ENCODE assay signal across 20 cellular contexts in the genomic region with DNA sequence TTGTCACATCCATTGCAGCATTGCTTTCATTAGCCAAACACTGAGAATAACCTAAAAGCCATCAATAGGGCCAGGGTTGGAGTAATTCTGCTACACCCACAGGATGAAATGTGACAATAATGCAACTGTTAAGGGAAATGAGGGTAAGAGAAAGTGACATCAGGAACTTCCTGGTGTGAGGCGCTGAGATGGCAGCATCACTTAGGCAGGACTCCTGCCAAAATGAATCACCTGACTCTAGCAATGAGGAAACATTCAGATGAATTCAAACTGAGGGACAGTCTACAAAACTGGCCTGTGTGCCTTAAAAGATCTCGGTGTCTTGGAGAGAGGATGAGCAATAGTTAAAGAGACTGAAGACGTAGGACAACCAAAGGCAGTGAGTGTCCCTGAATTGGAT.
DNase-seq lines count a peak whose midpoint lies in the region; ATAC-seq and TF ChIP-seq lines count a peak whose summit lies in the region.
"Had no signal": no experiment of that assay in that cellular context is flagged by ENCODE, and none has a peak within 500 bp of the region (broad histone marks: within the 10 kb centered on the region; RNA-seq: fewer than 3 reads in every experiment).

No MANE protein-coding gene starts in this region.

- POLR2A ChIA-PET in PC-9 (lab: Charles Lee; ENCODE audit: unreplicated experiment), result no interaction called here

- no peak for TF ChIP-seq CTCF in PC-9 (conservative IDR thresholded peaks at IDR 0.05)
- no peak for TF ChIP-seq CTCF in fibroblast of the aortic adventitia (IDR thresholded peaks at IDR 0.05; ENCODE audit: insufficient read depth, low read length)

- no peaks in the 10 kb centered on the region for H4K20me1 ChIP-seq in PC-9 (ENCODE audit: insufficient read depth)

- H3F3A ChIP-seq in PC-9 (ENCODE audit: insufficient read depth, low read depth), result peaks cover 3% of the 10 kb centered on the region; the same call in 1 of the 2 replicates

- no peaks in the 10 kb centered on the region for H3K9me2 ChIP-seq in PC-9 (ENCODE audit: insufficient read depth)

- CTCF ChIA-PET in PC-9 (lab: Charles Lee), result interaction anchor here (0.6 kb wide), 1 partner anchor 162 kb away, joined by 6 read pairs; no protein-coding TSS in a partner anchor

- peak; percentile 11 for DNase-seq in NCI-H2107 (lab: John Stamatoyannopoulos, UW)
- no peak for DNase-seq in NCI-H2107 treated with DMSO at 0.1 percent for 48 hours (lab: John Stamatoyannopoulos, UW; ENCODE audit: unreplicated experiment)
- peak; percentile 55 to 82 for DNase-seq in PC-9
- peak; percentile 2 for DNase-seq in fibroblast of the aortic adventitia (ENCODE audit: low read depth)
- DNase-seq in Right ventricle myocardium inferior (ENCODE audit: missing footprints), result no peak
- DNase-seq in activated CD4-positive, alpha-beta T cell treated with anti-CD3 and anti-CD28 coated beads for 48 hours, result no peak
- DNase-seq: 8988T; activated CD4-positive, alpha-beta T cell treated with anti-CD3 and anti-CD28 coated beads, Interleukin-2, amount 50 U/mL, for 48 hours; activated T-cell treated with anti-CD3 and anti-CD28 coated beads, Interleukin-2, amount 50 U/mL, for 48 hours; CD4-positive, alpha-beta memory T cell; GDM1; glutamatergic neuron; HFFc6; NCI-H1048; stimulated activated CD4-positive, alpha-beta T cell treated with anti-CD3 and anti-CD28 coated beads, Interleukin-4, amount 100 ng/mL, for 4 hours had no signal

- peak overlapping the region; percentile 11 for H3K4me2 ChIP-seq in PC-9

- H2AFZ ChIP-seq in PC-9, result no peak overlapping the region

- no TSS peak for BruUV-seq in PC-9 (replicated peaks; lab: Mats Ljungman, UMichigan)

- no peak overlapping the region for H3K27ac ChIP-seq in PC-9
- H3K27ac ChIP-seq: thoracic aorta had no signal

- H3K9me3 ChIP-seq in PC-9 (ENCODE audit: insufficient read depth, low read depth), result no peaks in the 10 kb centered on the region
- H3K9me3 ChIP-seq: thoracic aorta had no signal

- no peaks in the 10 kb centered on the region for H3K79me2 ChIP-seq in PC-9 (ENCODE audit: low read depth)

- intact Hi-C loops in PC-9 (cut with micrococcal nuclease; ENCODE audit: unreplicated experiment), result no loop called here
- intact Hi-C loops in Right ventricle myocardium inferior (cut with DNase I), result no loop called here

- H3K36me3 ChIP-seq in PC-9 (ENCODE audit: low read depth), result no peaks in the 10 kb centered on the region
- H3K36me3 ChIP-seq: thoracic aorta had no signal

- ATAC-seq in Right ventricle myocardium inferior (no peak), HG03025 (IDR thresholded peaks at IDR 0.05; ENCODE audit: low FRiP score, unreplicated experiment) (no peak), HG02885 (IDR thresholded peaks at IDR 0.05; ENCODE audit: poor library complexity, unreplicated experiment) (no peak)
- ATAC-seq: HepG2, sciatic nerve had no signal

- H3K4me3 ChIP-seq in PC-9, result no peak overlapping the region
- H3K4me3 ChIP-seq in fibroblast of the aortic adventitia (ENCODE audit: low read depth, low read length), result no peak overlapping the region
- H3K4me3 ChIP-seq: thoracic aorta had no signal

- H3K27me3 ChIP-seq in PC-9 (ENCODE audit: insufficient read depth, low read depth), result no peaks in the 10 kb centered on the region

- peaks cover 14% of the 10 kb centered on the region for H3K4me1 ChIP-seq in PC-9 (replicated peaks; ENCODE audit: insufficient read depth)

Comparison
In these comparisons a context has a peak if more than half of its experiments do, and no peak if none do; other contexts are left out.
1. DNase-seq: peak in NCI-H2107 (single experiment), PC-9 (2 of 2) and fibroblast of the aortic adventitia (single experiment); none in NCI-H2107 treated with DMSO at 0.1 percent for 48 hours (single experiment), Right ventricle myocardium inferior (single experiment) and activated CD4-positive, alpha-beta T cell treated with anti-CD3 and anti-CD28 coated beads for 48 hours (single experiment).